Comparison of ENCODE assay signal across 10 cellular contexts in genomic region chr10:75375828-75376227, GRCh38. TPM values are rescaled to one million over a fixed set of nuclear protein-coding genes. Genes with fewer than 3 reads are reported as not detected.
A peak's percentile ranks its signal among the peaks of the same experiment; 100 is the strongest.
DNase-seq lines count a peak whose midpoint lies in the region; ATAC-seq and TF ChIP-seq lines count a peak whose summit lies in the region.
"Had no signal": no experiment of that assay in that cellular context is flagged by ENCODE, and none has a peak within 500 bp of the region (broad histone marks: within the 10 kb centered on the region; RNA-seq: fewer than 3 reads in every experiment).

No MANE protein-coding gene starts in this region.

- no peak for TF ChIP-seq EP300 in SK-N-SH (IDR thresholded peaks at IDR 0.05; ENCODE audit: borderline replicate concordance in 1 of 2, low read depth in 1 of 2, low read length in 1 of 2)
- TF ChIP-seq EP300 in tibial nerve (IDR thresholded peaks at IDR 0.05) = peak in 1 of 2 donors; percentile 40

- WGBS in SK-N-SH (ENCODE audit: low lambda C conversion rate) = 91% methylated on average over 2 of the region's 2 CpGs
- 76 to 87% methylated on average over 2 of the region's 2 CpGs for WGBS in tibial nerve, 2 donors

- no peaks in the 10 kb centered on the region for H3K9me3 ChIP-seq in SK-N-SH
- H3K9me3 ChIP-seq in upper lobe of right lung = no peaks in the 10 kb centered on the region
- H3K9me3 ChIP-seq in tibial nerve = no peaks in the 10 kb centered on the region

- H3K36me3 ChIP-seq in SK-N-SH (replicated peaks in 1 of 2; ENCODE audit: control insufficient read depth in 1 of 2, insufficient read depth in 2 of 2, low read length in 1 of 2) (no peaks in the 10 kb centered on the region), upper lobe of right lung (no peaks in the 10 kb centered on the region), tibial nerve (no peaks in the 10 kb centered on the region)

- ATAC-seq in SK-N-SH treated with all-trans-retinoic acid at 6 μM for 48 hours (peak; percentile 26; the same call in 1 of the 3 replicates), HG03060 (IDR thresholded peaks at IDR 0.05; ENCODE audit: low read depth, unreplicated experiment) (peak; percentile 91), upper lobe of right lung (peak; percentile 88)

- H3K4me2 ChIP-seq in SK-N-SH = no peak overlapping the region

- no peaks in the 10 kb centered on the region for H3F3A ChIP-seq in SK-N-SH (replicated peaks; ENCODE audit: insufficient read depth)

- H3K4me1 ChIP-seq in SK-N-SH (ENCODE audit: control insufficient read depth in 1 of 2, insufficient read depth in 2 of 2, low read depth in 1 of 2, low read length in 1 of 2) (peaks cover 0 to 4% of the 10 kb centered on the region in 2 experiments; a peak in 1 of 4 replicates), upper lobe of right lung (peaks cover 10% of the 10 kb centered on the region), tibial nerve (peaks cover 0 to 17% (median 0%) of the 10 kb centered on the region in 4 donors)

- H3K27me3 ChIP-seq in SK-N-SH (ENCODE audit: insufficient read depth) = no peaks in the 10 kb centered on the region; the same call in 1 of the 2 replicates
- H3K27me3 ChIP-seq in upper lobe of right lung = no peaks in the 10 kb centered on the region
- H3K27me3 ChIP-seq in tibial nerve = no peaks in the 10 kb centered on the region

- POLR2A ChIA-PET in SK-N-SH (lab: Yijun Ruan, JAX) = no interaction called here

- DNase-seq in SK-N-SH = no peak
- DNase-seq in SIG-M5 (lab: John Stamatoyannopoulos, UW) = peak; percentile 7
- no peak for DNase-seq in upper lobe of right lung
- no peak for DNase-seq in tibial nerve (ENCODE audit: low spot score in 2 of 2)
- DNase-seq in NK-92 treated with Interleukin-12 subunit alpha and Interleukin-12 subunit beta, amount 100 ng/mL, for 24 hours (lab: John Stamatoyannopoulos, UW) = no peak
- DNase-seq in NCI-H510A (lab: John Stamatoyannopoulos, UW) = no peak
- DNase-seq: IMR-90 had no signal

- CTCF ChIA-PET in SK-N-SH (lab: Yijun Ruan, JAX) = no interaction called here

- TF ChIP-seq CTCF in SK-N-SH (IDR thresholded peaks at IDR 0.05) (no peak), upper lobe of right lung (IDR thresholded peaks at IDR 0.05) (no peak), tibial nerve (IDR thresholded peaks at IDR 0.05) (no peak)

- H4K20me1 ChIP-seq in SK-N-SH (ENCODE audit: insufficient read depth) = no peaks in the 10 kb centered on the region

- no peak for TF ChIP-seq POLR2A in tibial nerve (IDR thresholded peaks at IDR 0.05)

- H3K27ac ChIP-seq in SK-N-SH (ENCODE audit: low read depth in 2 of 2, low read length in 1 of 2) (no peak overlapping the region), upper lobe of right lung (no peak overlapping the region), tibial nerve (no peak overlapping the region)
- H3K27ac ChIP-seq: 22Rv1 had no signal

- H2AFZ ChIP-seq in SK-N-SH (ENCODE audit: low read depth) = no peak overlapping the region

- no peak overlapping the region for H3K9ac ChIP-seq in SK-N-SH

- TF ChIP-seq RAD21 in SK-N-SH (IDR thresholded peaks at IDR 0.05; ENCODE audit: low read length) = no peak

- no peaks in the 10 kb centered on the region for H3K79me2 ChIP-seq in SK-N-SH (ENCODE audit: insufficient read depth)

- no peaks in the 10 kb centered on the region for H3K9me2 ChIP-seq in SK-N-SH

- intact Hi-C loops in upper lobe of right lung (cut with DNase I) = no loop called here

- H3K4me3 ChIP-seq in SK-N-SH (ENCODE audit: low read depth in 2 of 2, low read length in 1 of 2) (no peak overlapping the region), upper lobe of right lung (no peak overlapping the region), tibial nerve (no peak overlapping the region)

TF ChIP-seq in SK-N-SH treated with all-trans-retinoic acid at 6 μM for 48 hours, 23 proteins besides CTCF, POLR2A, EP300 and RAD21 (continues in another document):
- TF ChIP-seq, protein P1, sequence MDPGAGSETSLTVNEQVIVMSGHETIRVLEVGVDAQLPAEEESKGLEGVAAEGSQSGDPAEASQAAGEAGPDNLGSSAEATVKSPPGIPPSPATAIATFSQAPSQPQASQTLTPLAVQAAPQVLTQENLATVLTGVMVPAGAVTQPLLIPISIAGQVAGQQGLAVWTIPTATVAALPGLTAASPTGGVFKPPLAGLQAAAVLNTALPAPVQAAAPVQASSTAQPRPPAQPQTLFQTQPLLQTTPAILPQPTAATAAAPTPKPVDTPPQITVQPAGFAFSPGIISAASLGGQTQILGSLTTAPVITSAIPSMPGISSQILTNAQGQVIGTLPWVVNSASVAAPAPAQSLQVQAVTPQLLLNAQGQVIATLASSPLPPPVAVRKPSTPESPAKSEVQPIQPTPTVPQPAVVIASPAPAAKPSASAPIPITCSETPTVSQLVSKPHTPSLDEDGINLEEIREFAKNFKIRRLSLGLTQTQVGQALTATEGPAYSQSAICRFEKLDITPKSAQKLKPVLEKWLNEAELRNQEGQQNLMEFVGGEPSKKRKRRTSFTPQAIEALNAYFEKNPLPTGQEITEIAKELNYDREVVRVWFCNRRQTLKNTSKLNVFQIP (CRISPR knock-in tag; IDR thresholded peaks at IDR 0.05; ENCODE audit: borderline replicate concordance, low read depth) = no peak
- TF ChIP-seq SNAI2 (CRISPR knock-in tag; IDR thresholded peaks at IDR 0.05) = no peak
- TF ChIP-seq ISL1 (CRISPR knock-in tag; IDR thresholded peaks at IDR 0.05) = no peak
- TF ChIP-seq TOX (CRISPR knock-in tag; IDR thresholded peaks at IDR 0.05; ENCODE audit: borderline replicate concordance) = no peak
- TF ChIP-seq ZFP3 (CRISPR knock-in tag; IDR thresholded peaks at IDR 0.05) = no peak
- no peak for TF ChIP-seq ZNF70 (CRISPR knock-in tag; IDR thresholded peaks at IDR 0.05)
- no peak for TF ChIP-seq ZNF565 (CRISPR knock-in tag; conservative IDR thresholded peaks at IDR 0.05; ENCODE audit: low read depth)
- TF ChIP-seq, protein P2, sequence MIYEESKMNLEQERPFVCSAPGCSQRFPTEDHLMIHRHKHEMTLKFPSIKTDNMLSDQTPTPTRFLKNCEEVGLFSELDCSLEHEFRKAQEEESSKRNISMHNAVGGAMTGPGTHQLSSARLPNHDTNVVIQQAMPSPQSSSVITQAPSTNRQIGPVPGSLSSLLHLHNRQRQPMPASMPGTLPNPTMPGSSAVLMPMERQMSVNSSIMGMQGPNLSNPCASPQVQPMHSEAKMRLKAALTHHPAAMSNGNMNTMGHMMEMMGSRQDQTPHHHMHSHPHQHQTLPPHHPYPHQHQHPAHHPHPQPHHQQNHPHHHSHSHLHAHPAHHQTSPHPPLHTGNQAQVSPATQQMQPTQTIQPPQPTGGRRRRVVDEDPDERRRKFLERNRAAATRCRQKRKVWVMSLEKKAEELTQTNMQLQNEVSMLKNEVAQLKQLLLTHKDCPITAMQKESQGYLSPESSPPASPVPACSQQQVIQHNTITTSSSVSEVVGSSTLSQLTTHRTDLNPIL (CRISPR knock-in tag; IDR thresholded peaks at IDR 0.05; ENCODE audit: low read depth) = no peak

TF ChIP-seq in SK-N-SH, 30 proteins besides CTCF, POLR2A, EP300 and RAD21:
- TF ChIP-seq SMC3 (IDR thresholded peaks at IDR 0.05; ENCODE audit: low read depth, low read length) = no peak
- TF ChIP-seq, protein P3, sequence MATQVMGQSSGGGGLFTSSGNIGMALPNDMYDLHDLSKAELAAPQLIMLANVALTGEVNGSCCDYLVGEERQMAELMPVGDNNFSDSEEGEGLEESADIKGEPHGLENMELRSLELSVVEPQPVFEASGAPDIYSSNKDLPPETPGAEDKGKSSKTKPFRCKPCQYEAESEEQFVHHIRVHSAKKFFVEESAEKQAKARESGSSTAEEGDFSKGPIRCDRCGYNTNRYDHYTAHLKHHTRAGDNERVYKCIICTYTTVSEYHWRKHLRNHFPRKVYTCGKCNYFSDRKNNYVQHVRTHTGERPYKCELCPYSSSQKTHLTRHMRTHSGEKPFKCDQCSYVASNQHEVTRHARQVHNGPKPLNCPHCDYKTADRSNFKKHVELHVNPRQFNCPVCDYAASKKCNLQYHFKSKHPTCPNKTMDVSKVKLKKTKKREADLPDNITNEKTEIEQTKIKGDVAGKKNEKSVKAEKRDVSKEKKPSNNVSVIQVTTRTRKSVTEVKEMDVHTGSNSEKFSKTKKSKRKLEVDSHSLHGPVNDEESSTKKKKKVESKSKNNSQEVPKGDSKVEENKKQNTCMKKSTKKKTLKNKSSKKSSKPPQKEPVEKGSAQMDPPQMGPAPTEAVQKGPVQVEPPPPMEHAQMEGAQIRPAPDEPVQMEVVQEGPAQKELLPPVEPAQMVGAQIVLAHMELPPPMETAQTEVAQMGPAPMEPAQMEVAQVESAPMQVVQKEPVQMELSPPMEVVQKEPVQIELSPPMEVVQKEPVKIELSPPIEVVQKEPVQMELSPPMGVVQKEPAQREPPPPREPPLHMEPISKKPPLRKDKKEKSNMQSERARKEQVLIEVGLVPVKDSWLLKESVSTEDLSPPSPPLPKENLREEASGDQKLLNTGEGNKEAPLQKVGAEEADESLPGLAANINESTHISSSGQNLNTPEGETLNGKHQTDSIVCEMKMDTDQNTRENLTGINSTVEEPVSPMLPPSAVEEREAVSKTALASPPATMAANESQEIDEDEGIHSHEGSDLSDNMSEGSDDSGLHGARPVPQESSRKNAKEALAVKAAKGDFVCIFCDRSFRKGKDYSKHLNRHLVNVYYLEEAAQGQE (IDR thresholded peaks at IDR 0.05; ENCODE audit: low read depth, low read length) = no peak
- no peak for TF ChIP-seq TAF1 (IDR thresholded peaks at IDR 0.05; ENCODE audit: borderline replicate concordance, low read depth, low read length)
- TF ChIP-seq, protein P4, sequence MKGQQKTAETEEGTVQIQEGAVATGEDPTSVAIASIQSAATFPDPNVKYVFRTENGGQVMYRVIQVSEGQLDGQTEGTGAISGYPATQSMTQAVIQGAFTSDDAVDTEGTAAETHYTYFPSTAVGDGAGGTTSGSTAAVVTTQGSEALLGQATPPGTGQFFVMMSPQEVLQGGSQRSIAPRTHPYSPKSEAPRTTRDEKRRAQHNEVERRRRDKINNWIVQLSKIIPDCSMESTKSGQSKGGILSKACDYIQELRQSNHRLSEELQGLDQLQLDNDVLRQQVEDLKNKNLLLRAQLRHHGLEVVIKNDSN (IDR thresholded peaks at IDR 0.05; ENCODE audit: borderline replicate concordance, low read depth) = no peak

RNA-seq across cellular contexts. Expression of gene ZNF503, which starts 25.7 kb away (rescaled TPM):
- polyA plus RNA-seq in SK-N-SH (2012; rRNA removed) = 4.5 and 5.9 TPM in 2 replicates
- 6.5 and 10.6 TPM in 2 replicates for polyA plus RNA-seq in SK-N-SH (2012; cell fraction: cytosol; rRNA removed)
- 18.3 and 26.9 TPM in 2 replicates for polyA plus RNA-seq in SK-N-SH (2012; cell fraction: nucleus; rRNA removed)
- total RNA-seq in upper lobe of right lung (36.2 TPM), tibial nerve (10 to 100 TPM in 3 of 4 donors, 1 to 10 TPM in 1; 9.9 to 15.9 (median 12.0) TPM)

RNA-seq across cellular contexts. Expression of gene LRMDA, which starts 55.6 kb away (rescaled TPM):
- 0.37 and 0.95 TPM in 2 replicates for polyA plus RNA-seq in SK-N-SH (2012; rRNA removed)
- polyA plus RNA-seq in SK-N-SH (2012; cell fraction: cytosol; rRNA removed) = 0.08 and 0.41 TPM in 2 replicates
- 0.13 and 0.32 TPM in 2 replicates for polyA plus RNA-seq in SK-N-SH (2012; cell fraction: nucleus; rRNA removed)
- total RNA-seq in upper lobe of right lung = 20.0 TPM
- 10 to 100 TPM in 3 of 4 donors, 1 to 10 TPM in 1; 9.8 to 18.6 (median 15.8) TPM for total RNA-seq in tibial nerve
- total RNA-seq: IMR-90 had no signal

Comparison
In these comparisons a context has a peak if more than half of its experiments do, and no peak if none do; other contexts are left out.
1. ATAC-seq: peak in every context shown above with its lines; median percentile 91 in HG03060; 88 in upper lobe of right lung; 26 in SK-N-SH treated with all-trans-retinoic acid at 6 μM for 48 hours.